ENCODE assay signal across 1 cellular context in genomic region chr2:127508621-127509034, GRCh38.
TF ChIP-seq lines count a peak whose summit lies in the region.

No MANE protein-coding gene starts in this region.

TF ChIP-seq in HepG2, 621 proteins besides CTCF, POLR2A, EP300 and RAD21 (continued from another document):
- TF ChIP-seq TCF12 (IDR thresholded peaks at IDR 0.05) (no peak), TCF12 (CRISPR knock-in tag; IDR thresholded peaks at IDR 0.05) (no peak), MZF1 (CRISPR knock-in tag; IDR thresholded peaks at IDR 0.05; ENCODE audit: borderline replicate concordance) (no peak), ZNF615 (CRISPR knock-in tag; IDR thresholded peaks at IDR 0.05; ENCODE audit: borderline replicate concordance) (no peak), ZNF546 (CRISPR knock-in tag; conservative IDR thresholded peaks at IDR 0.05) (no peak), ZNF709 (CRISPR knock-in tag; IDR thresholded peaks at IDR 0.05) (no peak), RARA (CRISPR knock-in tag; IDR thresholded peaks at IDR 0.05) (no peak), TOPORS (CRISPR knock-in tag; IDR thresholded peaks at IDR 0.05) (no peak), TEAD3 (CRISPR knock-in tag; optimal IDR thresholded peaks at IDR 0.05; ENCODE audit: borderline replicate concordance) (peak; percentile 16), ATRX (CRISPR knock-in tag; IDR thresholded peaks at IDR 0.05; ENCODE audit: borderline replicate concordance) (no peak), PTBP1 (IDR thresholded peaks at IDR 0.05; ENCODE audit: low read depth, low read length, poor library complexity, severe bottlenecking) (no peak), RXRB (CRISPR knock-in tag; IDR thresholded peaks at IDR 0.05; ENCODE audit: borderline replicate concordance) (no peak), ZIK1 (CRISPR knock-in tag; IDR thresholded peaks at IDR 0.05; ENCODE audit: borderline replicate concordance, low read depth) (no peak), ZNF737 (CRISPR knock-in tag; IDR thresholded peaks at IDR 0.05; ENCODE audit: borderline replicate concordance) (no peak), ZBTB33 (CRISPR knock-in tag; IDR thresholded peaks at IDR 0.05) (peak; percentile 93), HOXA5 (CRISPR knock-in tag; IDR thresholded peaks at IDR 0.05) (no peak), ZNF33B (CRISPR knock-in tag; IDR thresholded peaks at IDR 0.05) (no peak)
